Comparison of ENCODE assay signal across 15 cellular contexts in the genomic region with DNA sequence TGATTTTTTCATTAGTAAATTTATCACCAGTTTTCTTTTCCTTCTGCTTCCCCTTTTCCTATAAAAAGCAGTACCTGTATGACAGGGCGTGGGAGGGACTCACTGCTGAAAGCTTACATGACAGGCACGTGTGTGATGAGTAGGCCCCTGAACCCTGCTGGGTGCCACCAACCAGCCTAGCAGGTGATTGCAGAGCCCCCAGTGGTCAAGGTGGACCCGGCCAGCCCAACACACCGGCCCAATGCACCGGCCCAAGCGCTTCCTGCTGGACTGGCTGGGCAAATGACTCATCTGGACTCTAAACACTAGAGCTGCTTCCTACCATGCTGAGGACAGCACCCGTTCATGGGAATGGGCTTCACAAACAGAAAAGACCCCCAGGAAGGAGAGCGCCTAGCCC.
DNase-seq lines count a peak whose midpoint lies in the region; ATAC-seq, FAIRE-seq and TF ChIP-seq lines count a peak whose summit lies in the region.
"Had no signal": no experiment of that assay in that cellular context is flagged by ENCODE, and none has a peak within 500 bp of the region (broad histone marks: within the 10 kb centered on the region; RNA-seq: fewer than 3 reads in every experiment).

No MANE protein-coding gene starts in this region.

- H3K4me1 Mint-ChIP-seq in Calu3 (ENCODE audit: low read depth, unreplicated experiment) (no peaks in the 10 kb centered on the region), mesothelial cell of epicardium (peaks cover 4% of the 10 kb centered on the region)

- H3K36me3 Mint-ChIP-seq in Calu3 (ENCODE audit: insufficient read depth, unreplicated experiment) (no peaks in the 10 kb centered on the region), mesothelial cell of epicardium (no peaks in the 10 kb centered on the region)

- H2BK12ac ChIP-seq in neuronal stem cell (ENCODE audit: low read length), result no peak overlapping the region

- peak; percentile 65 for ATAC-seq in K562
- ATAC-seq: GM12878 had no signal

- no peak for TF ChIP-seq EP300 in K562 (IDR thresholded peaks at IDR 0.05; ENCODE audit: low read length)

- H3K27me3 ChIP-seq in BLaER1 (no peaks in the 10 kb centered on the region), K562 (ENCODE audit: control insufficient read depth in 2 of 2, insufficient read depth in 2 of 2, low read length in 2 of 2) (peaks cover 0 to 23% of the 10 kb centered on the region in 2 experiments; a peak in 3 of 5 replicates), neuronal stem cell (ENCODE audit: control insufficient read depth in 3 of 3, insufficient read depth in 3 of 3, low read depth in 1 of 3, low read length in 3 of 3) (no peaks in the 10 kb centered on the region), right atrium auricular region (no peaks in the 10 kb centered on the region)

- H3K9me1 ChIP-seq in K562 (ENCODE audit: control insufficient read depth, insufficient read depth, low read length), result no peaks in the 10 kb centered on the region

- no peaks in the 10 kb centered on the region for H3K36me3 ChIP-seq in BLaER1
- no peaks in the 10 kb centered on the region for H3K36me3 ChIP-seq in K562 (ENCODE audit: control insufficient read depth, insufficient read depth, low read length)
- no peaks in the 10 kb centered on the region for H3K36me3 ChIP-seq in neuronal stem cell (replicated peaks in 1 of 2; ENCODE audit: control insufficient read depth in 2 of 2, insufficient read depth in 2 of 2, low read length in 2 of 2)
- H3K36me3 ChIP-seq in right atrium auricular region, result no peaks in the 10 kb centered on the region
- H3K36me3 ChIP-seq: HAP-1 had no signal

- H3K9me3 Mint-ChIP-seq in Calu3 (ENCODE audit: low read depth, unreplicated experiment) (no peaks in the 10 kb centered on the region), mesothelial cell of epicardium (peaks cover 7% of the 10 kb centered on the region)
- H3K9me3 Mint-ChIP-seq: CD4-positive, alpha-beta T cell had no signal

- H4K8ac ChIP-seq in neuronal stem cell (ENCODE audit: low read depth, low read length), result no peak overlapping the region

- H2BK120ac ChIP-seq in neuronal stem cell (ENCODE audit: low read depth, low read length), result no peak overlapping the region

- H3K27me3 Mint-ChIP-seq in Calu3 (ENCODE audit: unreplicated experiment) (no peaks in the 10 kb centered on the region), mesothelial cell of epicardium (ENCODE audit: low read depth) (no peaks in the 10 kb centered on the region)

- no peak for TF ChIP-seq CTCF in Calu3 (IDR thresholded peaks at IDR 0.05; ENCODE audit: unreplicated experiment)
- TF ChIP-seq CTCF in K562 (IDR thresholded peaks at IDR 0.05 in 2 of 3, conservative IDR thresholded peaks at IDR 0.05 in 1 of 3; ENCODE audit: insufficient read depth in 2 of 3, low read depth in 1 of 3, low read length in 3 of 3), result peak; percentile 5 to 50 (median 19); a peak in 2 of 6 replicates
- no peak for TF ChIP-seq CTCF in mesothelial cell of epicardium (IDR thresholded peaks at IDR 0.05; ENCODE audit: unreplicated experiment)
- no peak for TF ChIP-seq CTCF in right atrium auricular region (IDR thresholded peaks at IDR 0.05)

- WGBS in K562 (ENCODE audit: insufficient coverage, low coverage, missing lambda C conversion rate), result 1% methylated on average over 8 of the region's 8 CpGs
- WGBS in neuronal stem cell (ENCODE audit: extremely low coverage in 2 of 2, insufficient read length in 2 of 2, insufficient replicate concordance in 1 of 2), 2 donors, result no CpG with 5 or more reads among the region's 8 CpGs

- H2AK5ac ChIP-seq in neuronal stem cell (ENCODE audit: low read depth, low read length), result peak overlapping the region; percentile 48

- CTCF ChIA-PET in Calu3 (lab: Charles Lee), result interaction anchor here (0.5 kb wide), 1 partner anchor 397 kb away, joined by 3 read pairs; no protein-coding TSS in a partner anchor
- CTCF ChIA-PET in K562 (lab: Yijun Ruan, JAX; ENCODE audit: low intra/inter-chr PET ratio), result no interaction called here

- H3K79me2 ChIP-seq in K562 (ENCODE audit: control insufficient read depth, insufficient read depth, low read length), result no peaks in the 10 kb centered on the region

- no peak overlapping the region for H4K91ac ChIP-seq in neuronal stem cell (ENCODE audit: low read depth, low read length, poor library complexity)

- TF ChIP-seq POLR2A in K562 (conservative IDR thresholded peaks at IDR 0.05), result no peak

- H4K20me1 ChIP-seq in BLaER1 (no peaks in the 10 kb centered on the region), K562 (replicated peaks; ENCODE audit: control insufficient read depth, insufficient read depth, low read length) (no peaks in the 10 kb centered on the region)

- FAIRE-seq in K562 (lab: Jason Lieb, UNC), result no peak
- FAIRE-seq: GM12878 had no signal

- no peak overlapping the region for H3K23ac ChIP-seq in neuronal stem cell (ENCODE audit: low read depth, low read length, poor library complexity)

- intact Hi-C loops in Calu3 (cut with micrococcal nuclease; ENCODE audit: unreplicated experiment) (no loop called here), K562 (cut with micrococcal nuclease) (no loop called here)

- H3K79me1 ChIP-seq in neuronal stem cell (ENCODE audit: low read depth, low read length), result no peaks in the 10 kb centered on the region

- H3K9ac ChIP-seq in BLaER1 (peak overlapping the region; percentile 69), K562 (ENCODE audit: insufficient read depth in 1 of 2, low read depth in 2 of 2, low read length in 2 of 2) (no peak overlapping the region), neuronal stem cell (ENCODE audit: low read depth, low read length, poor library complexity) (no peak overlapping the region)

- H2BK15ac ChIP-seq in neuronal stem cell (ENCODE audit: low read length), result no peak overlapping the region

- peaks cover 10% of the 10 kb centered on the region; the same call in 1 of the 2 replicates for H3K9me3 ChIP-seq in BLaER1
- H3K9me3 ChIP-seq in K562 (replicated peaks; ENCODE audit: control insufficient read depth, insufficient read depth, low read depth, low read length), result no peaks in the 10 kb centered on the region
- no peaks in the 10 kb centered on the region for H3K9me3 ChIP-seq in neuronal stem cell (replicated peaks in 1 of 2; ENCODE audit: control insufficient read depth in 2 of 2, insufficient read depth in 1 of 2, low read depth in 1 of 2, low read length in 2 of 2)
- H3K9me3 ChIP-seq in right atrium auricular region, result no peaks in the 10 kb centered on the region
- H3K9me3 ChIP-seq: Caco-2, HAP-1 had no signal

- no peak overlapping the region for H3K4ac ChIP-seq in neuronal stem cell (ENCODE audit: low read length)

- peak; percentile 28 for DNase-seq in Calu3
- no peak for DNase-seq in K562 (ENCODE audit: extremely low read depth in 1 of 4, low spot score in 3 of 4)
- no peak for DNase-seq in neuronal stem cell (ENCODE audit: low spot score)
- no peak for DNase-seq in mesothelial cell of epicardium (ENCODE audit: low spot score in 2 of 2, unreplicated experiment in 2 of 2)
- DNase-seq in right atrium auricular region (ENCODE audit: low spot score), result no peak
- no peak for DNase-seq in NCI-H1105 (lab: John Stamatoyannopoulos, UW)
- DNase-seq: 8988T; C1 segment of cervical spinal cord; Caco-2; CD4-positive, alpha-beta T cell; DMS153; DMS79 treated with DMSO at 0.1 percent for 48 hours had no signal

- in situ Hi-C loops in K562 (cut with MboI), result no loop called here

- H3K14ac ChIP-seq in neuronal stem cell (ENCODE audit: low read length), result no peak overlapping the region

- no peak for TF ChIP-seq RAD21 in K562 (CRISPR knock-in tag; conservative IDR thresholded peaks at IDR 0.05 in 1 of 2, IDR thresholded peaks at IDR 0.05 in 1 of 2)

- peak overlapping the region; percentile 93 for H3K4me2 ChIP-seq in BLaER1
- H3K4me2 ChIP-seq in K562 (ENCODE audit: insufficient read depth, low read length), result no peak overlapping the region
- no peak overlapping the region for H3K4me2 ChIP-seq in neuronal stem cell (ENCODE audit: insufficient read depth, low read length, poor library complexity, severe bottlenecking)

- H3K18ac ChIP-seq in neuronal stem cell (ENCODE audit: low read length), result no peak overlapping the region

- H3K4me3 Mint-ChIP-seq in Calu3 (ENCODE audit: low read depth, unreplicated experiment) (no peak overlapping the region), mesothelial cell of epicardium (no peak overlapping the region)
- H3K4me3 Mint-ChIP-seq: CD4-positive, alpha-beta T cell had no signal

- POLR2A ChIA-PET in K562 (lab: Yijun Ruan, JAX), result no interaction called here

- H3K4me1 ChIP-seq in BLaER1, result peaks cover 77% of the 10 kb centered on the region
- H3K4me1 ChIP-seq in K562 (replicated peaks in 1 of 2; ENCODE audit: control insufficient read depth in 2 of 2, insufficient read depth in 2 of 2, low read length in 2 of 2), result no peaks in the 10 kb centered on the region
- peaks cover 0 to 6% of the 10 kb centered on the region in 2 donors for H3K4me1 ChIP-seq in neuronal stem cell (ENCODE audit: control insufficient read depth in 2 of 2, insufficient read depth in 1 of 2, low read depth in 1 of 2, low read length in 2 of 2)
- peaks cover 0 to 7% of the 10 kb centered on the region in 2 donors for H3K4me1 ChIP-seq in right atrium auricular region
- H3K4me1 ChIP-seq: Caco-2, HAP-1 had no signal

- BruUV-seq in Calu3 (replicated peaks; lab: Mats Ljungman, UMichigan), result no TSS peak
- no TSS peak for BruUV-seq in K562 (replicated peaks; lab: Mats Ljungman, UMichigan)

- H3K27ac ChIP-seq in BLaER1 (peak overlapping the region; percentile 96), K562 (ENCODE audit: extremely low read depth, low read depth, low read length) (no peak overlapping the region), neuronal stem cell (replicated peaks; ENCODE audit: low read length) (no peak overlapping the region), right atrium auricular region (no peak overlapping the region)

- H2BK5ac ChIP-seq in neuronal stem cell (ENCODE audit: low read length), result no peak overlapping the region

- no peak overlapping the region for H3K27ac Mint-ChIP-seq in Calu3 (ENCODE audit: unreplicated experiment)
- no peak overlapping the region for H3K27ac Mint-ChIP-seq in mesothelial cell of epicardium
- H3K27ac Mint-ChIP-seq: CD4-positive, alpha-beta T cell had no signal

- H3K4me3 ChIP-seq in BLaER1 (peak overlapping the region; percentile 19; the same call in 1 of the 2 replicates), K562 (no peak overlapping the region), neuronal stem cell (ENCODE audit: low read length in 2 of 2) (no peak overlapping the region), right atrium auricular region (no peak overlapping the region)
- H3K4me3 ChIP-seq: GM12878, HAP-1 had no signal

- H2AFZ ChIP-seq in K562 (ENCODE audit: low read depth, low read length) (no peak overlapping the region), neuronal stem cell (ENCODE audit: low read length) (no peak overlapping the region)

TF ChIP-seq in K562, 482 proteins besides CTCF, POLR2A, EP300 and RAD21:
- TF ChIP-seq BHLHE40 (IDR thresholded peaks at IDR 0.05; ENCODE audit: low read length), result peak; percentile 52; the same call in 1 of the 2 replicates
- TF ChIP-seq LARP7 (IDR thresholded peaks at IDR 0.05), result no peak

Comparison
In these comparisons a context has a peak if more than half of its experiments do, and no peak if none do; other contexts are left out.
1. CTCF ChIP-seq: peak in K562 (3 of 3); none in Calu3 (single experiment), mesothelial cell of epicardium (single experiment) and right atrium auricular region (0 of 2).